In genomic region chr7:157495594-157495993, GRCh38 we compare ENCODE assay signal across 12 cellular contexts.
DNase-seq lines count a peak whose midpoint lies in the region; ATAC-seq, FAIRE-seq and TF ChIP-seq lines count a peak whose summit lies in the region.
"Had no signal": no experiment of that assay in that cellular context is flagged by ENCODE, and none has a peak within 500 bp of the region (broad histone marks: within the 10 kb centered on the region; RNA-seq: fewer than 3 reads in every experiment).

No MANE protein-coding gene starts in this region.

- peak; percentile 72 for ATAC-seq in GM21576 (IDR thresholded peaks at IDR 0.05; ENCODE audit: unreplicated experiment)
- peak; percentile 77 to 87 for ATAC-seq in stimulated activated naive B cell treated with anti-CD40 and anti-IgM and Interleukin-4, amounts not matched to agents 10 μg/mL and 1 μg/mL and 100 μg/mL, for 72 hours (replicated peaks)

- H3K27me3 Mint-ChIP-seq in stimulated activated naive B cell treated with anti-CD40 and anti-IgM and Interleukin-4, amounts not matched to agents 10 μg/mL and 1 μg/mL and 100 μg/mL, for 72 hours: peaks cover 18 to 19% of the 10 kb centered on the region in 2 donors
- H3K27me3 Mint-ChIP-seq in endodermal cell (ENCODE audit: insufficient read depth): peaks cover 14% of the 10 kb centered on the region

- no peaks in the 10 kb centered on the region for H3K4me1 ChIP-seq in endodermal cell (ENCODE audit: control insufficient read depth, insufficient read depth, low read length)
- H3K4me1 ChIP-seq: parathyroid adenoma had no signal

- 82 to 89% methylated on average over 6 to 12 of the region's 13 CpGs for WGBS in endodermal cell (ENCODE audit: insufficient coverage in 1 of 2, insufficient read length in 1 of 2), 2 experiments

- H3K9me3 ChIP-seq in endodermal cell (ENCODE audit: control insufficient read depth, low read length): peaks cover 46% of the 10 kb centered on the region

- no peaks in the 10 kb centered on the region for H3K36me3 ChIP-seq in endodermal cell (ENCODE audit: control insufficient read depth, insufficient read depth, low read length)
- H3K36me3 ChIP-seq: MG63 had no signal

- H3K9ac ChIP-seq in endodermal cell (ENCODE audit: extremely low read depth, low read length, poor library complexity, severe bottlenecking): no peak overlapping the region
- H3K9ac ChIP-seq: parathyroid adenoma had no signal

- H3K27ac ChIP-seq in endodermal cell (ENCODE audit: low read depth, low read length): no peak overlapping the region
- H3K27ac ChIP-seq: parathyroid adenoma had no signal

- TF ChIP-seq CTCF in endodermal cell (conservative IDR thresholded peaks at IDR 0.05) (no peak), D721Med (IDR thresholded peaks at IDR 0.05; ENCODE audit: insufficient read depth, missing control alignments) (no peak)

- H3K27ac Mint-ChIP-seq in stimulated activated naive B cell treated with anti-CD40 and anti-IgM and Interleukin-4, amounts not matched to agents 10 μg/mL and 1 μg/mL and 100 μg/mL, for 72 hours: peak overlapping the region; percentile 47
- no peak overlapping the region for H3K27ac Mint-ChIP-seq in endodermal cell

- peaks cover 7 to 8% of the 10 kb centered on the region in 2 donors for H3K9me3 Mint-ChIP-seq in stimulated activated naive B cell treated with anti-CD40 and anti-IgM and Interleukin-4, amounts not matched to agents 10 μg/mL and 1 μg/mL and 100 μg/mL, for 72 hours
- peaks cover 7% of the 10 kb centered on the region for H3K9me3 Mint-ChIP-seq in endodermal cell

- H3K4me1 Mint-ChIP-seq in stimulated activated naive B cell treated with anti-CD40 and anti-IgM and Interleukin-4, amounts not matched to agents 10 μg/mL and 1 μg/mL and 100 μg/mL, for 72 hours: peaks cover 14 to 18% of the 10 kb centered on the region in 2 donors
- no peaks in the 10 kb centered on the region for H3K4me1 Mint-ChIP-seq in endodermal cell

- H3K4me3 ChIP-seq in endodermal cell (ENCODE audit: low read length): no peak overlapping the region
- H3K4me3 ChIP-seq: MG63 had no signal

- no peaks in the 10 kb centered on the region for H3K27me3 ChIP-seq in endodermal cell (ENCODE audit: control insufficient read depth, insufficient read depth, low read length, poor library complexity, severe bottlenecking)
- H3K27me3 ChIP-seq: MG63 had no signal

- H3K36me3 Mint-ChIP-seq in stimulated activated naive B cell treated with anti-CD40 and anti-IgM and Interleukin-4, amounts not matched to agents 10 μg/mL and 1 μg/mL and 100 μg/mL, for 72 hours: no peaks in the 10 kb centered on the region
- H3K36me3 Mint-ChIP-seq in endodermal cell (ENCODE audit: low read depth): no peaks in the 10 kb centered on the region

- FAIRE-seq in D721Med (lab: Jason Lieb, UNC): no peak
- FAIRE-seq: urothelium cell line had no signal

- DNase-seq in activated T-cell treated with anti-CD3 and anti-CD28 coated beads, Interleukin-2, amount 50 U/mL, for 1 hour: peak; percentile 16
- DNase-seq in activated T-cell treated with anti-CD3 and anti-CD28 coated beads for 4 hours (no peak), iPS-NIHi11 (ENCODE audit: low spot score) (no peak), endodermal cell (no peak), D721Med (ENCODE audit: insufficient read length, low spot score) (no peak)
- peak; percentile 36 for DNase-seq in activated CD4-positive, CD25-positive, alpha-beta regulatory T cell treated with anti-CD3 and anti-CD28 coated beads, Interleukin-2, amount 50 U/mL, for 72 hours
- DNase-seq in stimulated activated naive B cell treated with anti-CD40 and anti-IgM and Interleukin-4, amounts not matched to agents 10 μg/mL and 1 μg/mL and 100 μg/mL, for 72 hours: peak; percentile 48
- DNase-seq: hypothalamus, MG63 had no signal

- H3K4me3 Mint-ChIP-seq in stimulated activated naive B cell treated with anti-CD40 and anti-IgM and Interleukin-4, amounts not matched to agents 10 μg/mL and 1 μg/mL and 100 μg/mL, for 72 hours: no peak overlapping the region
- no peak overlapping the region for H3K4me3 Mint-ChIP-seq in endodermal cell

Comparison
In these comparisons a context has a peak if more than half of its experiments do, and no peak if none do; other contexts are left out.
1. DNase-seq: peak in activated T-cell treated with anti-CD3 and anti-CD28 coated beads, Interleukin-2, amount 50 U/mL, for 1 hour (single experiment), activated CD4-positive, CD25-positive, alpha-beta regulatory T cell treated with anti-CD3 and anti-CD28 coated beads, Interleukin-2, amount 50 U/mL, for 72 hours (single experiment) and stimulated activated naive B cell treated with anti-CD40 and anti-IgM and Interleukin-4, amounts not matched to agents 10 μg/mL and 1 μg/mL and 100 μg/mL, for 72 hours (single experiment); none in activated T-cell treated with anti-CD3 and anti-CD28 coated beads for 4 hours (single experiment), iPS-NIHi11 (single experiment), endodermal cell (single experiment) and D721Med (single experiment).